ENCODE assay signal across 9 cellular contexts in the genomic region with DNA sequence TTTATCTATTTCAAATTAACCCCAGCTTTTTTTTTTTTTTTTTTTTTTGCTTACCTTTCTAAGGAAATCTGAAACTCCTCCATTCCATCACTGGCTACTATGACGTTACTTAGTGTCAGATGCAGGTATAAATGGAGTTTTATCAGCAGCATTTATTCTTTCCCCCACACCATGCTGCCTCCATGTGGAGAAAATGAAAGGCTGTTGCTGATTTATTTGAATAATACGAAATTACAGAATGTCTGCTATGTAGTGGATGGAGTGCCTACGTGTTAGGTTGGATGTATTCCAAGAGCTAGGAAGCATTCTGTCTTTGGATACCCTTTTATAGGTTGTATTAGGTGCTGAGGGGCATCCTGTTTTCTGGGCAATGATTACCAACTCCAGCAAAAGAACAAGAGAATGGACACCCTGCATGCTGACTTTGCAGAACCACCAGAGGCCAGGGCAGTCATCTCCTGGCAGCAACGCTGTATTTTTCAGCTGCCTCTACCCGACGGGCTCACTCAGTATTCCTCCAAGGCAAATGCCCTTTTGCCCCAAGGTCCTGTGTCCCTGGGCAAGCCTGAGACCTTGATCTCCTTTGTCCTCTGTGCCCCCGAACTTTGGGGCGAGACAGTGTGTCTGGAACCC.
DNase-seq lines count a peak whose midpoint lies in the region; ATAC-seq and TF ChIP-seq lines count a peak whose summit lies in the region.
"Had no signal": no experiment of that assay in that cellular context is flagged by ENCODE, and none has a peak within 500 bp of the region (broad histone marks: within the 10 kb centered on the region; RNA-seq: fewer than 3 reads in every experiment).

No MANE protein-coding gene starts in this region.

- no peak overlapping the region for H2AFZ ChIP-seq in HCT116 (ENCODE audit: low read depth, low read length, poor library complexity, severe bottlenecking)

- TF ChIP-seq POLR2A in HCT116 (IDR thresholded peaks at IDR 0.05; ENCODE audit: borderline replicate concordance, extremely low read depth, insufficient read depth, insufficient read length) = no peak

- in situ Hi-C loops in ACHN (cut with HindIII; ENCODE audit: low pct_ligation_motif_present, low pct_unique_long_range_greater_than_20kb, low sequenced_read_pairs) = no loop called here

- no peaks in the 10 kb centered on the region for H3K9me2 ChIP-seq in HCT116 (ENCODE audit: insufficient read depth)

- ATAC-seq in HCT116 (peak; percentile 52), left lung (peak; percentile 55), GM18498 (IDR thresholded peaks at IDR 0.05; ENCODE audit: unreplicated experiment) (no peak), HG03139 (IDR thresholded peaks at IDR 0.05; ENCODE audit: unreplicated experiment) (no peak)

- intact Hi-C loops in HCT116 (cut with micrococcal nuclease) = loop anchor here (1.0 to 2.0 kb wide), 3 partner anchors 461 to 715 kb away; no protein-coding TSS in a partner anchor
- intact Hi-C loops in left lung (cut with DNase I) = loop anchor here in 1 of 2 donors (10.0 kb wide), 1 partner anchor 459 kb away; no protein-coding TSS in a partner anchor
- intact Hi-C loops in colonic mucosa (cut with DNase I) = loop anchor here (5.0 kb wide), 1 partner anchor 471 kb away; no protein-coding TSS in a partner anchor

- H3K4me2 ChIP-seq in HCT116 (ENCODE audit: low read length) = no peak overlapping the region

- H3K36me3 ChIP-seq in HCT116 (ENCODE audit: control insufficient read depth in 1 of 2, insufficient read depth in 2 of 2, low read length in 2 of 2) = no peaks in the 10 kb centered on the region
- no peaks in the 10 kb centered on the region for H3K36me3 ChIP-seq in left lung
- no peaks in the 10 kb centered on the region for H3K36me3 ChIP-seq in colonic mucosa

- H3K27ac ChIP-seq in HCT116 (ENCODE audit: low read depth, low read length) = no peak overlapping the region
- no peak overlapping the region for H3K27ac ChIP-seq in left lung
- H3K27ac ChIP-seq in colonic mucosa = no peak overlapping the region

- H3K27me3 ChIP-seq in HCT116 (ENCODE audit: insufficient read depth, low read length) (no peaks in the 10 kb centered on the region), left lung (no peaks in the 10 kb centered on the region), colonic mucosa (no peaks in the 10 kb centered on the region)

- H3K4me3 ChIP-seq in HCT116 (replicated peaks in 1 of 2; ENCODE audit: low read depth in 1 of 2, low read length in 2 of 2) = no peak overlapping the region
- no peak overlapping the region for H3K4me3 ChIP-seq in left lung
- no peak overlapping the region for H3K4me3 ChIP-seq in colonic mucosa

- H3K79me2 ChIP-seq in HCT116 (ENCODE audit: insufficient read depth, low read length) = no peaks in the 10 kb centered on the region

- H3K9me3 ChIP-seq in HCT116 (ENCODE audit: control insufficient read depth in 1 of 2, insufficient read depth in 1 of 2, low read depth in 1 of 2, low read length in 2 of 2) (no peaks in the 10 kb centered on the region), left lung (no peaks in the 10 kb centered on the region), colonic mucosa (no peaks in the 10 kb centered on the region)

- peak; percentile 75 for TF ChIP-seq RAD21 in HCT116 (IDR thresholded peaks at IDR 0.05; ENCODE audit: low read depth)

- RAD21 ChIA-PET in HCT116 (lab: Charles Lee; ENCODE audit: low non-redundant PET in 1 of 2, low total read pairs in 2 of 2, uncharacterized antibody in 2 of 2, unreplicated experiment in 2 of 2) = interaction anchor here in 1 of 2 experiments (1.2 to 1.4 kb wide), 2 partner anchors 472 to 714 kb away, joined by 3 read pairs; no protein-coding TSS in a partner anchor

- H3K4me1 ChIP-seq in HCT116 (ENCODE audit: control insufficient read depth in 1 of 2, insufficient read depth in 2 of 2, low read length in 2 of 2) (peaks cover 0 to 5% of the 10 kb centered on the region in 2 experiments; a peak in 1 of 4 replicates), left lung (no peaks in the 10 kb centered on the region), colonic mucosa (no peaks in the 10 kb centered on the region)

- no peaks in the 10 kb centered on the region for H4K20me1 ChIP-seq in HCT116 (ENCODE audit: insufficient read depth)

- no TSS peak for BruUV-seq in HCT116 (replicated peaks; lab: Mats Ljungman, UMichigan)

- POLR2A ChIA-PET in HCT116 (lab: Charles Lee) = no interaction called here

- TF ChIP-seq CTCF in HCT116 (IDR thresholded peaks at IDR 0.05 in 2 of 3, conservative IDR thresholded peaks at IDR 0.05 in 1 of 3; ENCODE audit: borderline replicate concordance in 1 of 3, insufficient read depth in 1 of 3, low read depth in 2 of 3, low read length in 2 of 3) = peak in 2 of 3 experiments; percentile 41 to 46; a peak in 3 of 6 replicates
- peak in 1 of 2 donors; percentile 35 for TF ChIP-seq CTCF in left lung (IDR thresholded peaks at IDR 0.05)
- no peak for TF ChIP-seq CTCF in colonic mucosa (IDR thresholded peaks at IDR 0.05)

- CTCF ChIA-PET in HCT116 (lab: Charles Lee) = interaction anchor here (0.7 to 1.5 kb wide), 6 partner anchors 10 to 714 kb away, joined by 3 to 14 read pairs (median 5); no protein-coding TSS in a partner anchor

- H3K9ac ChIP-seq in HCT116 (ENCODE audit: low read length) (no peak overlapping the region), colonic mucosa (ENCODE audit: low read depth in 2 of 2, low read length in 2 of 2) (no peak overlapping the region)

- DNase-seq in ACHN (peak; percentile 7), HCT116 (ENCODE audit: low read depth, low spot score) (no peak), astrocyte of the hippocampus (ENCODE audit: low read depth, low spot score) (peak; percentile 61), left lung (peak in 1 of 2 donors; percentile 32), colonic mucosa (no peak), NCI-H524 (lab: John Stamatoyannopoulos, UW) (no peak)
- DNase-seq: T-helper 2 cell had no signal

TF ChIP-seq in HCT116, 20 proteins besides CTCF, POLR2A, EP300 and RAD21:
- TF ChIP-seq, protein P1, sequence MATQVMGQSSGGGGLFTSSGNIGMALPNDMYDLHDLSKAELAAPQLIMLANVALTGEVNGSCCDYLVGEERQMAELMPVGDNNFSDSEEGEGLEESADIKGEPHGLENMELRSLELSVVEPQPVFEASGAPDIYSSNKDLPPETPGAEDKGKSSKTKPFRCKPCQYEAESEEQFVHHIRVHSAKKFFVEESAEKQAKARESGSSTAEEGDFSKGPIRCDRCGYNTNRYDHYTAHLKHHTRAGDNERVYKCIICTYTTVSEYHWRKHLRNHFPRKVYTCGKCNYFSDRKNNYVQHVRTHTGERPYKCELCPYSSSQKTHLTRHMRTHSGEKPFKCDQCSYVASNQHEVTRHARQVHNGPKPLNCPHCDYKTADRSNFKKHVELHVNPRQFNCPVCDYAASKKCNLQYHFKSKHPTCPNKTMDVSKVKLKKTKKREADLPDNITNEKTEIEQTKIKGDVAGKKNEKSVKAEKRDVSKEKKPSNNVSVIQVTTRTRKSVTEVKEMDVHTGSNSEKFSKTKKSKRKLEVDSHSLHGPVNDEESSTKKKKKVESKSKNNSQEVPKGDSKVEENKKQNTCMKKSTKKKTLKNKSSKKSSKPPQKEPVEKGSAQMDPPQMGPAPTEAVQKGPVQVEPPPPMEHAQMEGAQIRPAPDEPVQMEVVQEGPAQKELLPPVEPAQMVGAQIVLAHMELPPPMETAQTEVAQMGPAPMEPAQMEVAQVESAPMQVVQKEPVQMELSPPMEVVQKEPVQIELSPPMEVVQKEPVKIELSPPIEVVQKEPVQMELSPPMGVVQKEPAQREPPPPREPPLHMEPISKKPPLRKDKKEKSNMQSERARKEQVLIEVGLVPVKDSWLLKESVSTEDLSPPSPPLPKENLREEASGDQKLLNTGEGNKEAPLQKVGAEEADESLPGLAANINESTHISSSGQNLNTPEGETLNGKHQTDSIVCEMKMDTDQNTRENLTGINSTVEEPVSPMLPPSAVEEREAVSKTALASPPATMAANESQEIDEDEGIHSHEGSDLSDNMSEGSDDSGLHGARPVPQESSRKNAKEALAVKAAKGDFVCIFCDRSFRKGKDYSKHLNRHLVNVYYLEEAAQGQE (IDR thresholded peaks at IDR 0.05; ENCODE audit: low read depth) = no peak
TF ChIP-seq in HCT116: peak in this region for 0.

Comparison
In these comparisons a context has a peak if more than half of its experiments do, and no peak if none do; other contexts are left out.
1. DNase-seq: peak in ACHN (single experiment) and astrocyte of the hippocampus (single experiment); none in HCT116 (single experiment), colonic mucosa (single experiment) and NCI-H524 (0 of 2).
2. ATAC-seq: peak in HCT116 (single experiment) and left lung (single experiment); none in GM18498 (single experiment) and HG03139 (single experiment).